In the genomic region with DNA sequence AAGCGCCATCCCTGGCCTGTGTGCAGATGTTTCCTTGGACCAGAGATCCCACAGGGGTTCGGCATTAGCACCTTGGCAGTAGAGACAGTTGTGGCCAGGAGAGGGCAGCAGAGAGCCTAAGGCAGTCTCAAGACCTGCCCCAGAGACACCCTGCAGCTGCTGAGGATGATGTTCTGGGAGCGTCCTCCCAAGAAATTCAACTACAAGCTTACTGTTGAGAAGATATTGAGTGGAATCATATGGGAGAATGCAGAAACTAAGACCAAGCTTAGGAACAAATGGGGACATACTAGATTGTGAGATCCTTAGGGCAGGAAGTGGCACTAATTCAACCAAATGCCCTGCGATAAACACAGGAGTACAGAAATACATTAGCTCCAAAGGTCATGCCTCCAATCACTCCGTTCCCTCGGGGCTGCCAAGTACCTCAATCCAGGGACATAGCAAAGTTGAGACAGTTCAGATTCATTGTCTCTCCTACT, we compare ENCODE assay signal across 8 cellular contexts. TPM values are rescaled to one million over a fixed set of nuclear protein-coding genes. Genes with fewer than 3 reads are reported as not detected.
DNase-seq lines count a peak whose midpoint lies in the region; ATAC-seq and TF ChIP-seq lines count a peak whose summit lies in the region.

No MANE protein-coding gene starts in this region.

- TF ChIP-seq RAD21 in liver (IDR thresholded peaks at IDR 0.05) = peak; percentile 80 to 83

- ATAC-seq in GM18909 (IDR thresholded peaks at IDR 0.05; ENCODE audit: poor library complexity, unreplicated experiment) (peak; percentile 99), HG03135 (IDR thresholded peaks at IDR 0.05; ENCODE audit: unreplicated experiment) (peak; percentile 99)

- H3K4me3 ChIP-seq in colonic mucosa = no peak overlapping the region
- H3K4me3 ChIP-seq in liver (ENCODE audit: low read depth in 1 of 3, low read length in 3 of 3) = no peak overlapping the region

- peak; percentile 55 to 63 for DNase-seq in AML-193 (lab: John Stamatoyannopoulos, UW)
- peak; percentile 70 for DNase-seq in NCI-H460 (ENCODE audit: extremely low read depth, low read depth)
- DNase-seq in activated CD4-positive, alpha-beta T cell treated with anti-CD3 and anti-CD28 coated beads for 48 hours = peak; percentile 93
- DNase-seq in colonic mucosa = peak; percentile 85
- peak; percentile 77 to 88 (median 85) for DNase-seq in stimulated activated CD4-positive, alpha-beta T cell treated with anti-CD3 and anti-CD28 coated beads, TNF-alpha, amount 100 ng/mL, for 48 hours (ENCODE audit: low read depth in 3 of 3)

- H3K27ac ChIP-seq in colonic mucosa = no peak overlapping the region
- H3K27ac ChIP-seq in liver (ENCODE audit: low read depth in 1 of 2, low read length in 2 of 2) = no peak overlapping the region

- no peak overlapping the region for H3K9ac ChIP-seq in colonic mucosa (ENCODE audit: low read depth in 2 of 2, low read length in 2 of 2)
- H3K9ac ChIP-seq in liver (ENCODE audit: low read depth in 1 of 2, low read length in 2 of 2) = no peak overlapping the region

- TF ChIP-seq CTCF in colonic mucosa (IDR thresholded peaks at IDR 0.05) (peak; percentile 93), liver (IDR thresholded peaks at IDR 0.05; ENCODE audit: low read depth, low read length, missing input control) (peak; percentile 79)

- H3K9me3 ChIP-seq in colonic mucosa = no peaks in the 10 kb centered on the region
- no peaks in the 10 kb centered on the region for H3K9me3 ChIP-seq in liver (ENCODE audit: control insufficient read depth in 4 of 4, low read length in 3 of 4)

- H3K36me3 ChIP-seq in colonic mucosa (no peaks in the 10 kb centered on the region), liver (ENCODE audit: control insufficient read depth in 4 of 4, insufficient read depth in 3 of 4, low read depth in 1 of 4, low read length in 3 of 4) (no peaks in the 10 kb centered on the region)

- WGBS in liver = 13% methylated on average over 6 of the region's 6 CpGs

- H3K4me1 ChIP-seq in colonic mucosa (no peaks in the 10 kb centered on the region), liver (ENCODE audit: control insufficient read depth in 4 of 4, insufficient read depth in 4 of 4, low read length in 3 of 4) (peaks cover 0 to 4% (median 1%) of the 10 kb centered on the region in 4 donors)

- intact Hi-C loops in colonic mucosa (cut with DNase I) = loop anchor here (10.0 kb wide), 1 partner anchor 687 kb away; no protein-coding TSS in a partner anchor

- H3K27me3 ChIP-seq in colonic mucosa = no peaks in the 10 kb centered on the region
- no peaks in the 10 kb centered on the region for H3K27me3 ChIP-seq in liver (ENCODE audit: control insufficient read depth in 4 of 4, insufficient read depth in 4 of 4, low read length in 3 of 4)

TF ChIP-seq in liver, 16 proteins besides CTCF, POLR2A, EP300 and RAD21:
- TF ChIP-seq SP1 (IDR thresholded peaks at IDR 0.05) (no peak), HNF4A (conservative IDR thresholded peaks at IDR 0.05) (peak in 1 of 2 donors; percentile 7)
TF ChIP-seq in liver: peak in this region for 1.

RNA-seq across cellular contexts. Expression of a gene that starts 2.0 kb away (rescaled TPM):
- total RNA-seq in NCI-H460 (2014; rRNA removed; shearing (Covaris generic)) = not detected in 2 replicates
- not detected in 2 replicates for polyA plus RNA-seq in NCI-H460 (2014; cell fraction: nucleus; rRNA removed)
- total RNA-seq in colonic mucosa (under 1 TPM; 0.11 to 0.37 TPM), liver (under 1 TPM in 1 of 2 donors, not detected in 1; 0.08 TPM)
- polyA plus RNA-seq in liver = under 1 TPM in 1 of 2 donors, not detected in 1; 0.05 TPM
